Comparison of ENCODE assay signal across 6 cellular contexts in genomic region chr9:107870221-107870620, GRCh38.
"Had no signal": no experiment of that assay in that cellular context is flagged by ENCODE, and none has a peak within 500 bp of the region (broad histone marks: within the 10 kb centered on the region; RNA-seq: fewer than 3 reads in every experiment).

No MANE protein-coding gene starts in this region.

- H3K4me3 ChIP-seq: GM23338, K562 had no signal

- H3K4me3 Mint-ChIP-seq: GM23338, H9 had no signal

- H3K4me2 ChIP-seq: GM23338 had no signal

- H3K27ac Mint-ChIP-seq: GM23338 had no signal

- ATAC-seq: GM23338, K562 had no signal

- H3K9me3 Mint-ChIP-seq: GM23338, H9 had no signal

- DNase-seq: H9, HCEC 1CT, IMR-90, KG1 had no signal
